15 cellular contexts compared by ENCODE assay signal in the genomic region with DNA sequence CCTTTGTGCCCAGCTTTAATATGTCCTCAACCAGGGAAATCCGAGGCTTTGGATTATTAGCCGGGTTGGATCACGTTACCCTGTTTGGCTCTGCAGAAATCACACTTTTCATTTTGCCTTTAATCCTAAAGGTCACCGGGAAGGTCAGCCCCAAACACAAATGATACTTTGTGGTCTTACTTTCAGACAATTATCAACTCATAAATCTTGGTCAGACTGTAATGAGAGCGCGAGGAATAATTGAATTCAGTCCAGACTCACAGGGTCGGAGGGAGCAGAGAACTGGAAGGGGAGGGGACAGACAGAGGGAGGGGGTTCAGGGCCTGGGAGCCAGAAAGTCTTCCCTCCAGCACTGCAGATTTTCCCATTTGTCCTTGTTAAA.
DNase-seq lines count a peak whose midpoint lies in the region; ATAC-seq and TF ChIP-seq lines count a peak whose summit lies in the region.
"Had no signal": no experiment of that assay in that cellular context is flagged by ENCODE, and none has a peak within 500 bp of the region (broad histone marks: within the 10 kb centered on the region; RNA-seq: fewer than 3 reads in every experiment).

No MANE protein-coding gene starts in this region.

- no peaks in the 10 kb centered on the region for H3K79me1 ChIP-seq in mesenchymal stem cell (replicated peaks; ENCODE audit: low read length, poor library complexity, severe bottlenecking)

- TF ChIP-seq EP300 in suprapubic skin (IDR thresholded peaks at IDR 0.05), result no peak

- H3K4ac ChIP-seq in mesenchymal stem cell (ENCODE audit: low read depth in 1 of 2, low read length in 2 of 2), result no peak overlapping the region

- 32 to 48% (median 37%) methylated on average over 7 of the region's 7 CpGs for WGBS in adrenal gland, 4 donors
- 80% methylated on average over 7 of the region's 7 CpGs for WGBS in mesenchymal stem cell
- 71% methylated on average over 7 of the region's 7 CpGs for WGBS in suprapubic skin

- H2BK5ac ChIP-seq in mesenchymal stem cell (ENCODE audit: low read depth, low read length, poor library complexity, severe bottlenecking), result no peak overlapping the region

- H3K4me2 ChIP-seq in mesenchymal stem cell (ENCODE audit: low read length, poor library complexity, severe bottlenecking), result no peak overlapping the region

- H3K36me3 ChIP-seq in adrenal gland (replicated peaks in 1 of 2), result no peaks in the 10 kb centered on the region
- no peaks in the 10 kb centered on the region for H3K36me3 ChIP-seq in mesenchymal stem cell (ENCODE audit: control insufficient read depth in 1 of 2, insufficient read depth in 2 of 2, low read depth in 1 of 2, low read length in 2 of 2)
- H3K36me3 ChIP-seq in suprapubic skin, result no peaks in the 10 kb centered on the region

- H2BK120ac ChIP-seq in mesenchymal stem cell (ENCODE audit: low read depth, low read length), result no peak overlapping the region

- no peak overlapping the region for H2AK5ac ChIP-seq in mesenchymal stem cell (ENCODE audit: low read length, severe bottlenecking)

- ATAC-seq in GM18519 (IDR thresholded peaks at IDR 0.05; ENCODE audit: low FRiP score, unreplicated experiment), result no peak
- ATAC-seq: naive thymus-derived CD4-positive, alpha-beta T cell had no signal

- H2BK12ac ChIP-seq in mesenchymal stem cell (ENCODE audit: low read length in 2 of 2), result no peak overlapping the region

- TF ChIP-seq CTCF in adrenal gland (IDR thresholded peaks at IDR 0.05) (no peak), suprapubic skin (IDR thresholded peaks at IDR 0.05) (no peak)

- H3K4me3 ChIP-seq in adrenal gland (peak overlapping the region in 1 of 4 donors; percentile 26), mesenchymal stem cell (ENCODE audit: insufficient read depth in 1 of 2, low read depth in 1 of 2, low read length in 2 of 2) (peak overlapping the region in 1 of 2 experiments; percentile 21), suprapubic skin (no peak overlapping the region)

- no peak overlapping the region for H3K23ac ChIP-seq in mesenchymal stem cell (ENCODE audit: low read length in 2 of 2)

- H2AFZ ChIP-seq in mesenchymal stem cell (ENCODE audit: low read depth, low read length), result no peak overlapping the region

- H3K27me3 ChIP-seq in adrenal gland, result no peaks in the 10 kb centered on the region
- H3K27me3 ChIP-seq in mesenchymal stem cell (ENCODE audit: control insufficient read depth in 1 of 2, insufficient read depth in 1 of 2, low read length in 2 of 2), result no peaks in the 10 kb centered on the region
- H3K27me3 ChIP-seq in suprapubic skin, result no peaks in the 10 kb centered on the region

- no peak overlapping the region for H3K14ac ChIP-seq in mesenchymal stem cell (ENCODE audit: low read length in 2 of 2)

- no peak for TF ChIP-seq POLR2A in adrenal gland (IDR thresholded peaks at IDR 0.05)
- TF ChIP-seq POLR2A in suprapubic skin (IDR thresholded peaks at IDR 0.05), result no peak

- intact Hi-C loops in adrenal gland (cut with DNase I), result no loop called here
- intact Hi-C loops in posterior vena cava (cut with DNase I), result loop anchor here in 1 of 2 donors (5.0 kb wide), 1 partner anchor 97 kb away; no protein-coding TSS in a partner anchor

- H4K8ac ChIP-seq in mesenchymal stem cell (ENCODE audit: low read length), result no peak overlapping the region

- H3K27ac ChIP-seq in adrenal gland (peak overlapping the region in 4 of 5 donors; percentile 59 to 91 (median 72)), mesenchymal stem cell (ENCODE audit: low read length, poor library complexity, severe bottlenecking) (no peak overlapping the region), suprapubic skin (peak overlapping the region; percentile 75)

- H3K4me1 ChIP-seq in adrenal gland (replicated peaks in 1 of 2) (peaks cover 21 to 52% of the 10 kb centered on the region in 2 donors), mesenchymal stem cell (ENCODE audit: control insufficient read depth, insufficient read depth, low read depth, low read length) (no peaks in the 10 kb centered on the region), suprapubic skin (peaks cover 15% of the 10 kb centered on the region)

- no peak overlapping the region for H4K91ac ChIP-seq in mesenchymal stem cell (ENCODE audit: low read length)

- DNase-seq in NCI-H69 (lab: John Stamatoyannopoulos, UW) (peak; percentile 72), adrenal gland (no peak), mesenchymal stem cell (no peak), suprapubic skin (ENCODE audit: low spot score in 2 of 2) (no peak), posterior vena cava (ENCODE audit: low spot score) (no peak)
- DNase-seq in stimulated activated naive CD4-positive, alpha-beta T cell treated with Interleukin-2 at 50 U/mL for 16 hours (lab: John Stamatoyannopoulos, UW), result no peak
- DNase-seq: activated T-cell treated with anti-CD3 and anti-CD28 coated beads, Interleukin-2, amount 50 U/mL, for 48 hours; erythroblast; head of caudate nucleus; MM.1S; naive thymus-derived CD4-positive, alpha-beta T cell; NCI-H2107; SIG-M5; stimulated activated CD4-positive, alpha-beta T cell treated with anti-CD3 and anti-CD28 coated beads, Interleukin-4, amount 100 ng/mL, for 24 hours had no signal

- peak overlapping the region; percentile 66 for H3K9ac ChIP-seq in mesenchymal stem cell (ENCODE audit: low read length)

- no peaks in the 10 kb centered on the region for H3K9me3 ChIP-seq in adrenal gland (replicated peaks in 1 of 3)
- no peaks in the 10 kb centered on the region for H3K9me3 ChIP-seq in mesenchymal stem cell (ENCODE audit: control insufficient read depth, low read length)
- H3K9me3 ChIP-seq in suprapubic skin, result no peaks in the 10 kb centered on the region

- H2BK15ac ChIP-seq in mesenchymal stem cell (ENCODE audit: low read depth, poor library complexity, severe bottlenecking), result no peak overlapping the region

- no peak overlapping the region for H3K18ac ChIP-seq in mesenchymal stem cell (ENCODE audit: low read depth in 1 of 2, low read length in 2 of 2)
